In the genomic region with DNA sequence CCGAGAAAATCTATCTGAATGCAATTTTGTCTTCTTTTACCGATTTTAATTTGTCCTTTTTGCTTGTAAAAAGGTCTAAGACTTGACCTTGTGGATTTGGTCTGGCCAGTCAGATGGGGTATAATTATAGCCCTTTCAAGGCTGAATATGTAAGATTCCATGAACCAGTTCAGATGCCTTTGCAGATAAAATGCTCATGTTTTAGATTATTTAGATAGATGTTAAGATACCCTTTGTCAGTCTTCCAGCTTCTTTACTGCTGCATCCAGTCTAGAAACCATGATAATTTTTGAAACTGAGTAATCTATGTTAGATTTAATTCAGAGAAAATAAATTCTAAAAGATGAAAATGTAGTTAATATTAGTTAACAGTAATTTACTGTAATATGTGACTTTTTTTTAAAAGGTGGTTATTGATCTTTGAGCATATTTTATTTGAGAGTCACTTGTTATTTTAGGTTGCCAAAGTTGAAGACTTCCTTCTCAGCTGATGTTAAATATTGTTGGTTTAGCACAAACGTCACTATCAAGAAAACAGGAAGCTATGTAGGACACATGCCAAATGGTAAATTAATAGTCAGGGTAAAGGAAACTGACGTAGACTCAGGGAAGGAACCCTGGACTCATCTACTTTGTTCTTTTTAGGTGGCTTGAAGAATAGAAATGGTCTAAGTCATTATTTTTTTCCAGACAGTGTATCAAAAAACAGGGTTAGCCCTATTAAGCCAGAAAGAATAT, we compare ENCODE assay signal across 10 cellular contexts. TPM values are rescaled to one million over a fixed set of nuclear protein-coding genes. Genes with fewer than 3 reads are reported as not detected.
DNase-seq lines count a peak whose midpoint lies in the region; ATAC-seq and TF ChIP-seq lines count a peak whose summit lies in the region.
"Had no signal": no experiment of that assay in that cellular context is flagged by ENCODE, and none has a peak within 500 bp of the region (broad histone marks: within the 10 kb centered on the region; RNA-seq: fewer than 3 reads in every experiment).

No MANE protein-coding gene starts in this region.

- H3K9me3 ChIP-seq in SK-N-SH, result no peaks in the 10 kb centered on the region
- H3K9me3 ChIP-seq in psoas muscle, result no peaks in the 10 kb centered on the region

- H3K4me3 ChIP-seq in SK-N-SH (ENCODE audit: low read depth in 2 of 2, low read length in 1 of 2), result no peak overlapping the region
- H3K4me3 ChIP-seq in fibroblast of the aortic adventitia (ENCODE audit: low read depth, low read length), result no peak overlapping the region
- H3K4me3 ChIP-seq in psoas muscle, result peak overlapping the region; percentile 3

- H3K27ac ChIP-seq in SK-N-SH (ENCODE audit: low read depth in 2 of 2, low read length in 1 of 2), result peak overlapping the region; percentile 18 to 25; a peak in 2 of 4 replicates
- peak overlapping the region; percentile 53 for H3K27ac ChIP-seq in psoas muscle

- TF ChIP-seq RAD21 in SK-N-SH (IDR thresholded peaks at IDR 0.05; ENCODE audit: low read length), result no peak

- H4K20me1 ChIP-seq in SK-N-SH (ENCODE audit: insufficient read depth), result no peaks in the 10 kb centered on the region

- H3K27me3 ChIP-seq in SK-N-SH (ENCODE audit: insufficient read depth) (no peaks in the 10 kb centered on the region), psoas muscle (ENCODE audit: insufficient read depth in 3 of 3, low read length in 2 of 3) (no peaks in the 10 kb centered on the region)

- ATAC-seq in psoas muscle, result peak; percentile 42 to 49 (median 45)
- no peak for ATAC-seq in HG02763 (IDR thresholded peaks at IDR 0.05; ENCODE audit: unreplicated experiment)
- ATAC-seq in HG03175 (IDR thresholded peaks at IDR 0.05; ENCODE audit: unreplicated experiment), result no peak

- POLR2A ChIA-PET in SK-N-SH (lab: Yijun Ruan, JAX), result no interaction called here

- WGBS in SK-N-SH (ENCODE audit: low lambda C conversion rate), result 32% methylated on average over 4 of the region's 4 CpGs
- WGBS in psoas muscle, 3 donors, result 23 to 28% (median 25%) methylated on average over 4 of the region's 4 CpGs

- no peaks in the 10 kb centered on the region for H3K79me2 ChIP-seq in SK-N-SH (ENCODE audit: insufficient read depth)

- peaks cover 2 to 19% of the 10 kb centered on the region in 2 experiments for H3K4me1 ChIP-seq in SK-N-SH (ENCODE audit: control insufficient read depth in 1 of 2, insufficient read depth in 2 of 2, low read depth in 1 of 2, low read length in 1 of 2)
- peaks cover 38% of the 10 kb centered on the region for H3K4me1 ChIP-seq in psoas muscle

- no peak for TF ChIP-seq CTCF in SK-N-SH (IDR thresholded peaks at IDR 0.05)
- no peak for TF ChIP-seq CTCF in fibroblast of the aortic adventitia (IDR thresholded peaks at IDR 0.05; ENCODE audit: insufficient read depth, low read length)
- no peak for TF ChIP-seq CTCF in psoas muscle (IDR thresholded peaks at IDR 0.05)

- no peak overlapping the region for H2AFZ ChIP-seq in SK-N-SH (ENCODE audit: low read depth)

- H3K36me3 ChIP-seq in SK-N-SH (replicated peaks in 1 of 2; ENCODE audit: control insufficient read depth in 1 of 2, insufficient read depth in 2 of 2, low read length in 1 of 2) (no peaks in the 10 kb centered on the region), psoas muscle (ENCODE audit: insufficient read depth in 1 of 2, low read depth in 1 of 2) (no peaks in the 10 kb centered on the region)

- CTCF ChIA-PET in SK-N-SH (lab: Yijun Ruan, JAX), result interaction anchor here (1.2 kb wide), 2 partner anchors 13 to 216 kb away, joined by 3 read pairs; no protein-coding TSS in a partner anchor

- intact Hi-C loops in psoas muscle (cut with DNase I), result no loop called here

- TF ChIP-seq EP300 in SK-N-SH (IDR thresholded peaks at IDR 0.05; ENCODE audit: borderline replicate concordance in 1 of 2, low read depth in 1 of 2, low read length in 1 of 2), result peak in 1 of 2 experiments; percentile 56; a peak in 1 of 4 replicates

- no peak overlapping the region for H3K4me2 ChIP-seq in SK-N-SH

- H3K9ac ChIP-seq in SK-N-SH, result no peak overlapping the region

- peaks cover 18% of the 10 kb centered on the region for H3F3A ChIP-seq in SK-N-SH (replicated peaks; ENCODE audit: insufficient read depth)

- H3K9me2 ChIP-seq in SK-N-SH, result no peaks in the 10 kb centered on the region

- peak; percentile 60 for DNase-seq in HCEC 1CT
- DNase-seq in SK-N-SH, result no peak
- peak; percentile 43 for DNase-seq in fibroblast of the aortic adventitia (ENCODE audit: low read depth)
- no peak for DNase-seq in psoas muscle
- DNase-seq in stimulated activated CD4-positive, alpha-beta T cell treated with anti-CD3 and anti-CD28 coated beads, Interleukin-15, amount 100 ng/mL, for 24 hours, result no peak
- no peak for DNase-seq in NCI-H226
- DNase-seq: activated gamma-delta T cell, NCI-H1048 had no signal

TF ChIP-seq in SK-N-SH, 30 proteins besides CTCF, POLR2A, EP300 and RAD21 (continues in another document):
- TF ChIP-seq GABPA (IDR thresholded peaks at IDR 0.05; ENCODE audit: low read depth) (no peak), MEF2A (IDR thresholded peaks at IDR 0.05; ENCODE audit: borderline replicate concordance, low read depth) (peak; percentile 50; the same call in 1 of the 2 replicates), ELF1 (IDR thresholded peaks at IDR 0.05) (no peak), GATA2 (CRISPR knock-in tag; IDR thresholded peaks at IDR 0.05) (no peak), SIN3A (IDR thresholded peaks at IDR 0.05; ENCODE audit: borderline replicate concordance, low read depth, low read length) (no peak), SMC3 (IDR thresholded peaks at IDR 0.05; ENCODE audit: low read depth, low read length) (no peak), USF2 (IDR thresholded peaks at IDR 0.05; ENCODE audit: borderline replicate concordance, low read depth, low read length) (no peak), RCOR1 (IDR thresholded peaks at IDR 0.05; ENCODE audit: low read length) (no peak), EZH2phosphoT487 (IDR thresholded peaks at IDR 0.05; ENCODE audit: borderline replicate concordance, low read depth) (no peak), MAX (IDR thresholded peaks at IDR 0.05; ENCODE audit: low read depth) (no peak), FOXM1 (IDR thresholded peaks at IDR 0.05; ENCODE audit: low read depth) (no peak), TAF1 (IDR thresholded peaks at IDR 0.05; ENCODE audit: borderline replicate concordance, low read depth, low read length) (no peak), FOXJ3 (CRISPR knock-in tag; IDR thresholded peaks at IDR 0.05) (no peak), RXRA (IDR thresholded peaks at IDR 0.05; ENCODE audit: borderline replicate concordance, low read depth) (no peak), NRF1 (IDR thresholded peaks at IDR 0.05; ENCODE audit: low read depth, low read length) (no peak), FOSL2 (IDR thresholded peaks at IDR 0.05; ENCODE audit: borderline replicate concordance, low read depth) (no peak), POLR2AphosphoS5 (IDR thresholded peaks at IDR 0.05; ENCODE audit: low read depth, low read length) (no peak)
- TF ChIP-seq, protein P1, sequence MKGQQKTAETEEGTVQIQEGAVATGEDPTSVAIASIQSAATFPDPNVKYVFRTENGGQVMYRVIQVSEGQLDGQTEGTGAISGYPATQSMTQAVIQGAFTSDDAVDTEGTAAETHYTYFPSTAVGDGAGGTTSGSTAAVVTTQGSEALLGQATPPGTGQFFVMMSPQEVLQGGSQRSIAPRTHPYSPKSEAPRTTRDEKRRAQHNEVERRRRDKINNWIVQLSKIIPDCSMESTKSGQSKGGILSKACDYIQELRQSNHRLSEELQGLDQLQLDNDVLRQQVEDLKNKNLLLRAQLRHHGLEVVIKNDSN (IDR thresholded peaks at IDR 0.05; ENCODE audit: borderline replicate concordance, low read depth), result no peak
- TF ChIP-seq, protein P2, sequence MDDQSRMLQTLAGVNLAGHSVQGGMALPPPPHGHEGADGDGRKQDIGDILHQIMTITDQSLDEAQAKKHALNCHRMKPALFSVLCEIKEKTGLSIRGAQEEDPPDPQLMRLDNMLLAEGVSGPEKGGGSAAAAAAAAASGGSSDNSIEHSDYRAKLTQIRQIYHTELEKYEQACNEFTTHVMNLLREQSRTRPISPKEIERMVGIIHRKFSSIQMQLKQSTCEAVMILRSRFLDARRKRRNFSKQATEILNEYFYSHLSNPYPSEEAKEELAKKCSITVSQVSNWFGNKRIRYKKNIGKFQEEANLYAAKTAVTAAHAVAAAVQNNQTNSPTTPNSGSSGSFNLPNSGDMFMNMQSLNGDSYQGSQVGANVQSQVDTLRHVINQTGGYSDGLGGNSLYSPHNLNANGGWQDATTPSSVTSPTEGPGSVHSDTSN (IDR thresholded peaks at IDR 0.05), result peak; percentile 67

RNA-seq across cellular contexts. Expression of gene BABAM2, which starts 29.8 kb away (rescaled TPM):
- polyA plus RNA-seq in SK-N-SH (2012; rRNA removed) (28.5 and 34.0 TPM in 2 replicates), psoas muscle (10 to 100 TPM; 34.2 to 72.4 (median 40.6) TPM)
- polyA plus RNA-seq in SK-N-SH (2012; cell fraction: cytosol; rRNA removed), result 28.4 and 31.3 TPM in 2 replicates
- 19.9 and 24.1 TPM in 2 replicates for polyA plus RNA-seq in SK-N-SH (2012; cell fraction: nucleus; rRNA removed)
- total RNA-seq in fibroblast of the aortic adventitia (ENCODE audit: low replicate concordance) (18.8 and 45.3 TPM in 2 replicates), psoas muscle (10 to 100 TPM; 48.2 to 74.5 (median 57.2) TPM)

RNA-seq across cellular contexts. Expression of gene RBKS, which starts 30.1 kb away (rescaled TPM):
- 7.2 and 7.4 TPM in 2 replicates for polyA plus RNA-seq in SK-N-SH (2012; rRNA removed)
- polyA plus RNA-seq in SK-N-SH (2012; cell fraction: cytosol; rRNA removed), result 5.9 TPM in 2 replicates
- 19.1 and 23.8 TPM in 2 replicates for polyA plus RNA-seq in SK-N-SH (2012; cell fraction: nucleus; rRNA removed)
- total RNA-seq in fibroblast of the aortic adventitia (ENCODE audit: low replicate concordance), result 1.3 and 1.4 TPM in 2 replicates
- 1 to 10 TPM; 3.5 to 4.4 (median 3.8) TPM for total RNA-seq in psoas muscle
- polyA plus RNA-seq in psoas muscle, result 1 to 10 TPM; 4.1 to 7.3 (median 4.6) TPM

Comparison
In these comparisons a context has a peak if more than half of its experiments do, and no peak if none do; other contexts are left out.
1. DNase-seq: peak in HCEC 1CT (single experiment) and fibroblast of the aortic adventitia (single experiment); none in SK-N-SH (single experiment), psoas muscle (0 of 2), stimulated activated CD4-positive, alpha-beta T cell treated with anti-CD3 and anti-CD28 coated beads, Interleukin-15, amount 100 ng/mL, for 24 hours (single experiment) and NCI-H226 (single experiment).
2. ATAC-seq: peak in psoas muscle (4 of 4); none in HG02763 (single experiment) and HG03175 (single experiment).